13 cellular contexts compared by ENCODE assay signal in genomic region chr2:54549430-54549829, GRCh38.
"Had no signal": no experiment of that assay in that cellular context is flagged by ENCODE, and none has a peak within 500 bp of the region (broad histone marks: within the 10 kb centered on the region; RNA-seq: fewer than 3 reads in every experiment).

No MANE protein-coding gene starts in this region.

- H3K27ac Mint-ChIP-seq: activated CD8-positive, alpha-beta T cell treated with anti-CD3 and anti-CD28 coated beads for 36 hours; activated naive CD8-positive, alpha-beta T cell treated with anti-CD3 and anti-CD28 coated beads, Interleukin-2, amount 50 U/mL, for 24 hours; dendritic cell treated with granulocyte-macrophage colony-stimulating factor and Interleukin-4, amounts not matched to agents 40 ng/mL and 50 ng/mL, for 4 days; stimulated activated naive CD8-positive, alpha-beta T cell treated with anti-CD3 and anti-CD28 coated beads, Interleukin-15, Interleukin-2, amounts not matched to agents 100 ng/mL and 50 ng/mL, for 24 hours; T-helper 2 cell treated with Interferon-gamma antibody and Interleukin-4, amounts not matched to agents 5 μg/mL and 100 μg/mL, for 36 hours had no signal

- H3K4me3 ChIP-seq: left lung, thoracic aorta, vagina had no signal

- H3K27me3 Mint-ChIP-seq: activated CD8-positive, alpha-beta T cell treated with anti-CD3 and anti-CD28 coated beads for 36 hours; activated naive CD8-positive, alpha-beta T cell treated with anti-CD3 and anti-CD28 coated beads, Interleukin-2, amount 50 U/mL, for 24 hours; stimulated activated naive CD8-positive, alpha-beta T cell treated with anti-CD3 and anti-CD28 coated beads, Interleukin-15, Interleukin-2, amounts not matched to agents 100 ng/mL and 50 ng/mL, for 24 hours had no signal

- ATAC-seq: activated CD8-positive, alpha-beta T cell treated with anti-CD3 and anti-CD28 coated beads for 36 hours; activated naive CD8-positive, alpha-beta T cell treated with anti-CD3 and anti-CD28 coated beads, Interleukin-2, amount 50 U/mL, for 24 hours; esophagus mucosa had no signal

- H3K27ac ChIP-seq: thoracic aorta, vagina had no signal

- DNase-seq: activated CD8-positive, alpha-beta T cell treated with anti-CD3 and anti-CD28 coated beads for 36 hours; activated naive CD4-positive, alpha-beta T cell treated with Interleukin-2 at 50 U/mL for 16 hours; activated naive CD8-positive, alpha-beta T cell treated with anti-CD3 and anti-CD28 coated beads, Interleukin-2, amount 50 U/mL, for 24 hours; mesenchymal stem cell; stimulated activated CD4-positive, alpha-beta T cell treated with anti-CD3 and anti-CD28 coated beads, Interleukin-15, amount 100 ng/mL, for 24 hours; stimulated activated CD4-positive, alpha-beta T cell treated with anti-CD3 and anti-CD28 coated beads, Interleukin-4, amount 100 ng/mL, for 24 hours had no signal

- H3K27me3 ChIP-seq: left lung, vagina had no signal

- H3K9me3 Mint-ChIP-seq: activated CD8-positive, alpha-beta T cell treated with anti-CD3 and anti-CD28 coated beads for 36 hours; activated naive CD8-positive, alpha-beta T cell treated with anti-CD3 and anti-CD28 coated beads, Interleukin-2, amount 50 U/mL, for 24 hours; dendritic cell treated with granulocyte-macrophage colony-stimulating factor and Interleukin-4, amounts not matched to agents 40 ng/mL and 50 ng/mL, for 4 days; stimulated activated naive CD8-positive, alpha-beta T cell treated with anti-CD3 and anti-CD28 coated beads, Interleukin-15, Interleukin-2, amounts not matched to agents 100 ng/mL and 50 ng/mL, for 24 hours; T-helper 2 cell treated with Interferon-gamma antibody and Interleukin-4, amounts not matched to agents 5 μg/mL and 100 μg/mL, for 36 hours had no signal

- H3K9me3 ChIP-seq: left lung, thoracic aorta, vagina had no signal

- H3K36me3 ChIP-seq: left lung, thoracic aorta, vagina had no signal

- H3K4me3 Mint-ChIP-seq: activated CD8-positive, alpha-beta T cell treated with anti-CD3 and anti-CD28 coated beads for 36 hours; activated naive CD8-positive, alpha-beta T cell treated with anti-CD3 and anti-CD28 coated beads, Interleukin-2, amount 50 U/mL, for 24 hours; dendritic cell treated with granulocyte-macrophage colony-stimulating factor and Interleukin-4, amounts not matched to agents 40 ng/mL and 50 ng/mL, for 4 days; stimulated activated naive CD8-positive, alpha-beta T cell treated with anti-CD3 and anti-CD28 coated beads, Interleukin-15, Interleukin-2, amounts not matched to agents 100 ng/mL and 50 ng/mL, for 24 hours; T-helper 2 cell treated with Interferon-gamma antibody and Interleukin-4, amounts not matched to agents 5 μg/mL and 100 μg/mL, for 36 hours had no signal
